Comparison of ENCODE assay signal across 28 cellular contexts in the genomic region with DNA sequence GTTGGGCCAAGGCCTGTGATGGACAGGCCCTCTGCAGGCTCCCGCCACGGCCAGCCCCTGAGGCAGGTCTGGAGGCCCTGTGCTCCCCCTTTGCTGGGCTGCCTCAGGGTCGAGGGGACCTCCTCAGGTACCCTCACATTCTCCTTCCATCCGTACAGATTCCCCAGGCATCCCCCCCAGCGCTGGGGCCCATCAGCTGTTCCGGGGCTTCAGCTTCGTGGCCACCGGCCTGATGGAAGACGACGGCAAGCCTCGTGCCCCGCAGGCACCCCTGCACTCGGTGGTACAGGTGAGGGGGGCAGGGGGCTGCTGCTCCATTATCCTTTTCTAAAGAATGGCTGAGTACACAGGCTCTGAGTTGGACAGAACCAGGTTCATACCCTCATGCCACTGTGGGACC. TPM values are rescaled to one million over a fixed set of nuclear protein-coding genes. Genes with fewer than 3 reads are reported as not detected.
A peak's percentile ranks its signal among the peaks of the same experiment; 100 is the strongest.
DNase-seq lines count a peak whose midpoint lies in the region; ATAC-seq, FAIRE-seq and TF ChIP-seq lines count a peak whose summit lies in the region.
"Had no signal": no experiment of that assay in that cellular context is flagged by ENCODE, and none has a peak within 500 bp of the region (broad histone marks: within the 10 kb centered on the region; RNA-seq: fewer than 3 reads in every experiment).

No MANE protein-coding gene starts in this region.

- H3K9me3 ChIP-seq in kidney (ENCODE audit: control insufficient read depth in 1 of 2, low read length in 2 of 2) = no peaks in the 10 kb centered on the region
- H3K9me3 ChIP-seq: BLaER1 treated with 17β-estradiol and CSF1 and Interleukin-3, amounts not matched to agents 10 nM and 100 nM; MG63; SJCRH30 had no signal

- no peak overlapping the region for H3K9ac ChIP-seq in kidney (ENCODE audit: low read length in 2 of 2)

- H3K27me3 Mint-ChIP-seq in activated naive CD4-positive, alpha-beta T cell treated with anti-CD3 and anti-CD28 coated beads for 36 hours (ENCODE audit: low read depth) = no peaks in the 10 kb centered on the region
- H3K27me3 Mint-ChIP-seq in activated T-helper 17 cell treated with anti-CD3 and anti-CD28 coated beads, Interleukin-2, amount 50 U/mL, for 72 hours = no peaks in the 10 kb centered on the region
- H3K27me3 Mint-ChIP-seq: CD4-positive, alpha-beta memory T cell had no signal

- H3K4me3 Mint-ChIP-seq in activated naive CD4-positive, alpha-beta T cell treated with anti-CD3 and anti-CD28 coated beads for 36 hours = no peak overlapping the region
- H3K4me3 Mint-ChIP-seq in activated T-helper 17 cell treated with anti-CD3 and anti-CD28 coated beads, Interleukin-2, amount 50 U/mL, for 72 hours = no peak overlapping the region
- H3K4me3 Mint-ChIP-seq: CD4-positive, alpha-beta memory T cell; GM23338; H9 had no signal

- H3K36me3 Mint-ChIP-seq in activated naive CD4-positive, alpha-beta T cell treated with anti-CD3 and anti-CD28 coated beads for 36 hours (ENCODE audit: low read depth) = peaks cover 51% of the 10 kb centered on the region
- H3K36me3 Mint-ChIP-seq in activated T-helper 17 cell treated with anti-CD3 and anti-CD28 coated beads, Interleukin-2, amount 50 U/mL, for 72 hours (ENCODE audit: low read depth) = peaks cover 99% of the 10 kb centered on the region

- no peak overlapping the region for H3K27ac ChIP-seq in kidney (ENCODE audit: low read depth in 2 of 2, low read length in 2 of 2)
- H3K27ac ChIP-seq in substantia nigra (ENCODE audit: low read depth, low read length, poor library complexity, severe bottlenecking) = peak overlapping the region; percentile 46
- H3K27ac ChIP-seq: SJCRH30 had no signal

- TF ChIP-seq CTCF in kidney (IDR thresholded peaks at IDR 0.05; ENCODE audit: borderline replicate concordance, extremely low read depth, insufficient read depth) = no peak

- no peaks in the 10 kb centered on the region for H3K4me1 Mint-ChIP-seq in activated naive CD4-positive, alpha-beta T cell treated with anti-CD3 and anti-CD28 coated beads for 36 hours (ENCODE audit: low read depth)
- peaks cover 4% of the 10 kb centered on the region for H3K4me1 Mint-ChIP-seq in activated T-helper 17 cell treated with anti-CD3 and anti-CD28 coated beads, Interleukin-2, amount 50 U/mL, for 72 hours
- H3K4me1 Mint-ChIP-seq: GM23338, H9 had no signal

- no peaks in the 10 kb centered on the region for H3K4me1 ChIP-seq in kidney (ENCODE audit: control insufficient read depth in 1 of 2, insufficient read depth in 1 of 2, low read depth in 1 of 2, low read length in 2 of 2)

- no peaks in the 10 kb centered on the region for H3K9me3 Mint-ChIP-seq in activated naive CD4-positive, alpha-beta T cell treated with anti-CD3 and anti-CD28 coated beads for 36 hours
- no peaks in the 10 kb centered on the region for H3K9me3 Mint-ChIP-seq in activated T-helper 17 cell treated with anti-CD3 and anti-CD28 coated beads, Interleukin-2, amount 50 U/mL, for 72 hours
- H3K9me3 Mint-ChIP-seq: GM23338, H9 had no signal

- no peak for DNase-seq in activated naive CD4-positive, alpha-beta T cell treated with anti-CD3 and anti-CD28 coated beads for 36 hours
- no peak for DNase-seq in activated naive CD4-positive, alpha-beta T cell treated with anti-CD3 and anti-CD28 coated beads, Interleukin-2, amount 50 U/mL, for 16 hours
- DNase-seq in kidney (peak; percentile 59), substantia nigra (lab: John Stamatoyannopoulos, UW) (no peak), NCI-H510A treated with DMSO at 0.1 percent for 48 hours (lab: John Stamatoyannopoulos, UW) (no peak), GM19239 (ENCODE audit: insufficient read length, low spot score) (no peak)
- DNase-seq: CD4-positive, alpha-beta memory T cell; COR-L47; DMS53; H9; KG1; MG63; NCI-H1105 treated with DMSO at 0.1 percent for 48 hours; NCI-H146; NCI-H2029; NCI-H446; NCI-H526; NCI-H82; NK-92 treated with Interleukin-12 subunit alpha and Interleukin-12 subunit beta, amount 100 ng/mL, for 24 hours; PC-3; SJCRH30 had no signal

- no peak for ATAC-seq in activated T-helper 17 cell treated with anti-CD3 and anti-CD28 coated beads, Interleukin-2, amount 50 U/mL, for 72 hours (replicated peaks)
- ATAC-seq: GM23338, PC-3, Right ventricle myocardium inferior had no signal

- intact Hi-C loops in activated naive CD4-positive, alpha-beta T cell treated with anti-CD3 and anti-CD28 coated beads for 36 hours (cut with micrococcal nuclease) = no loop called here
- intact Hi-C loops in kidney (cut with DNase I) = no loop called here

- FAIRE-seq in kidney (lab: Jason Lieb, UNC) (no peak), GM19239 (lab: Jason Lieb, UNC) (no peak)
- FAIRE-seq: A204.1, GM18507, HTR-8/SVneo had no signal

- H3K4me3 ChIP-seq in kidney (ENCODE audit: low read length in 2 of 2) = no peak overlapping the region
- H3K4me3 ChIP-seq: BLaER1 treated with 17β-estradiol and CSF1 and Interleukin-3, amounts not matched to agents 10 nM and 100 nM; GM23338; MG63; SJCRH30 had no signal

- H3K27ac Mint-ChIP-seq in activated naive CD4-positive, alpha-beta T cell treated with anti-CD3 and anti-CD28 coated beads for 36 hours = peak overlapping the region; percentile 15
- peak overlapping the region; percentile 13 for H3K27ac Mint-ChIP-seq in activated T-helper 17 cell treated with anti-CD3 and anti-CD28 coated beads, Interleukin-2, amount 50 U/mL, for 72 hours
- H3K27ac Mint-ChIP-seq: GM23338 had no signal

- peaks cover 36 to 51% of the 10 kb centered on the region in 2 donors for H3K36me3 ChIP-seq in kidney (ENCODE audit: control insufficient read depth in 1 of 2, insufficient read depth in 2 of 2, low read length in 2 of 2)
- H3K36me3 ChIP-seq: MG63, SJCRH30 had no signal

- CTCF ChIA-PET in activated naive CD4-positive, alpha-beta T cell treated with anti-CD3 and anti-CD28 coated beads for 36 hours (lab: Charles Lee) = no interaction called here

RNA-seq across cellular contexts. Expression of gene RPS6KA1, which starts 29.1 kb away (rescaled TPM):
- total RNA-seq in activated naive CD4-positive, alpha-beta T cell treated with anti-CD3 and anti-CD28 coated beads for 36 hours = 10 to 100 TPM; 83.5 to 86.4 TPM
- 100 to 1,000 TPM; 154 to 211 TPM for total RNA-seq in activated T-helper 17 cell treated with anti-CD3 and anti-CD28 coated beads, Interleukin-2, amount 50 U/mL, for 72 hours
- 58.1 TPM for total RNA-seq in kidney
- 39.5 TPM for polyA plus RNA-seq in kidney (ENCODE audit: insufficient read depth, low read depth, low replicate concordance)
